2 cellular contexts compared by ENCODE assay signal in the genomic region with DNA sequence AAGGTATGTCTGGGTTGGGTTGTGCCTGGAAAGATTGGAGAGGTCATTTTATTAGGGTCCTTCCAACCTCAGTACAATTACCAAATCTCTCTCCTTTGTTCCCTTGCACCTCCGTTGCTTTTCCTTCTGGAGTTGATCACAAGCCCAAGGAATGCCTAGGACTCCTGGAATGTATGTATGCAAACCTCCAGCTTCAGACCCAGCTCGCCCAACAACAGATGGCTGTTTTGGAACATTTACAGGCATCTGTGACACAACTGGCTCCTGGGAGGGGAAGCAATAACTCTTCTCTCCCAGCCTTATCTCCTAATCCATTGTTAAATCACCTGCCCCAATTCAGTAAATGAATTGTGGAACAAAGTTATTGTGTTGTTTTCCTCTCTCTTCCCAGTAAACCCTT.
TF ChIP-seq lines count a peak whose summit lies in the region.

No MANE protein-coding gene starts in this region.

TF ChIP-seq in GM23338, 12 proteins besides CTCF, POLR2A, EP300 and RAD21:
- TF ChIP-seq EZH2 (IDR thresholded peaks at IDR 0.05; ENCODE audit: low read depth, unreplicated experiment) (no peak), EZH2phosphoT487 (IDR thresholded peaks at IDR 0.05; ENCODE audit: unreplicated experiment) (no peak), JUNB (IDR thresholded peaks at IDR 0.05; ENCODE audit: unreplicated experiment) (no peak), ZNF114 (CRISPR knock-in tag; IDR thresholded peaks at IDR 0.05) (no peak)
- TF ChIP-seq, protein P1, sequence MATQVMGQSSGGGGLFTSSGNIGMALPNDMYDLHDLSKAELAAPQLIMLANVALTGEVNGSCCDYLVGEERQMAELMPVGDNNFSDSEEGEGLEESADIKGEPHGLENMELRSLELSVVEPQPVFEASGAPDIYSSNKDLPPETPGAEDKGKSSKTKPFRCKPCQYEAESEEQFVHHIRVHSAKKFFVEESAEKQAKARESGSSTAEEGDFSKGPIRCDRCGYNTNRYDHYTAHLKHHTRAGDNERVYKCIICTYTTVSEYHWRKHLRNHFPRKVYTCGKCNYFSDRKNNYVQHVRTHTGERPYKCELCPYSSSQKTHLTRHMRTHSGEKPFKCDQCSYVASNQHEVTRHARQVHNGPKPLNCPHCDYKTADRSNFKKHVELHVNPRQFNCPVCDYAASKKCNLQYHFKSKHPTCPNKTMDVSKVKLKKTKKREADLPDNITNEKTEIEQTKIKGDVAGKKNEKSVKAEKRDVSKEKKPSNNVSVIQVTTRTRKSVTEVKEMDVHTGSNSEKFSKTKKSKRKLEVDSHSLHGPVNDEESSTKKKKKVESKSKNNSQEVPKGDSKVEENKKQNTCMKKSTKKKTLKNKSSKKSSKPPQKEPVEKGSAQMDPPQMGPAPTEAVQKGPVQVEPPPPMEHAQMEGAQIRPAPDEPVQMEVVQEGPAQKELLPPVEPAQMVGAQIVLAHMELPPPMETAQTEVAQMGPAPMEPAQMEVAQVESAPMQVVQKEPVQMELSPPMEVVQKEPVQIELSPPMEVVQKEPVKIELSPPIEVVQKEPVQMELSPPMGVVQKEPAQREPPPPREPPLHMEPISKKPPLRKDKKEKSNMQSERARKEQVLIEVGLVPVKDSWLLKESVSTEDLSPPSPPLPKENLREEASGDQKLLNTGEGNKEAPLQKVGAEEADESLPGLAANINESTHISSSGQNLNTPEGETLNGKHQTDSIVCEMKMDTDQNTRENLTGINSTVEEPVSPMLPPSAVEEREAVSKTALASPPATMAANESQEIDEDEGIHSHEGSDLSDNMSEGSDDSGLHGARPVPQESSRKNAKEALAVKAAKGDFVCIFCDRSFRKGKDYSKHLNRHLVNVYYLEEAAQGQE (IDR thresholded peaks at IDR 0.05; ENCODE audit: unreplicated experiment) = no peak
- TF ChIP-seq, protein P2, sequence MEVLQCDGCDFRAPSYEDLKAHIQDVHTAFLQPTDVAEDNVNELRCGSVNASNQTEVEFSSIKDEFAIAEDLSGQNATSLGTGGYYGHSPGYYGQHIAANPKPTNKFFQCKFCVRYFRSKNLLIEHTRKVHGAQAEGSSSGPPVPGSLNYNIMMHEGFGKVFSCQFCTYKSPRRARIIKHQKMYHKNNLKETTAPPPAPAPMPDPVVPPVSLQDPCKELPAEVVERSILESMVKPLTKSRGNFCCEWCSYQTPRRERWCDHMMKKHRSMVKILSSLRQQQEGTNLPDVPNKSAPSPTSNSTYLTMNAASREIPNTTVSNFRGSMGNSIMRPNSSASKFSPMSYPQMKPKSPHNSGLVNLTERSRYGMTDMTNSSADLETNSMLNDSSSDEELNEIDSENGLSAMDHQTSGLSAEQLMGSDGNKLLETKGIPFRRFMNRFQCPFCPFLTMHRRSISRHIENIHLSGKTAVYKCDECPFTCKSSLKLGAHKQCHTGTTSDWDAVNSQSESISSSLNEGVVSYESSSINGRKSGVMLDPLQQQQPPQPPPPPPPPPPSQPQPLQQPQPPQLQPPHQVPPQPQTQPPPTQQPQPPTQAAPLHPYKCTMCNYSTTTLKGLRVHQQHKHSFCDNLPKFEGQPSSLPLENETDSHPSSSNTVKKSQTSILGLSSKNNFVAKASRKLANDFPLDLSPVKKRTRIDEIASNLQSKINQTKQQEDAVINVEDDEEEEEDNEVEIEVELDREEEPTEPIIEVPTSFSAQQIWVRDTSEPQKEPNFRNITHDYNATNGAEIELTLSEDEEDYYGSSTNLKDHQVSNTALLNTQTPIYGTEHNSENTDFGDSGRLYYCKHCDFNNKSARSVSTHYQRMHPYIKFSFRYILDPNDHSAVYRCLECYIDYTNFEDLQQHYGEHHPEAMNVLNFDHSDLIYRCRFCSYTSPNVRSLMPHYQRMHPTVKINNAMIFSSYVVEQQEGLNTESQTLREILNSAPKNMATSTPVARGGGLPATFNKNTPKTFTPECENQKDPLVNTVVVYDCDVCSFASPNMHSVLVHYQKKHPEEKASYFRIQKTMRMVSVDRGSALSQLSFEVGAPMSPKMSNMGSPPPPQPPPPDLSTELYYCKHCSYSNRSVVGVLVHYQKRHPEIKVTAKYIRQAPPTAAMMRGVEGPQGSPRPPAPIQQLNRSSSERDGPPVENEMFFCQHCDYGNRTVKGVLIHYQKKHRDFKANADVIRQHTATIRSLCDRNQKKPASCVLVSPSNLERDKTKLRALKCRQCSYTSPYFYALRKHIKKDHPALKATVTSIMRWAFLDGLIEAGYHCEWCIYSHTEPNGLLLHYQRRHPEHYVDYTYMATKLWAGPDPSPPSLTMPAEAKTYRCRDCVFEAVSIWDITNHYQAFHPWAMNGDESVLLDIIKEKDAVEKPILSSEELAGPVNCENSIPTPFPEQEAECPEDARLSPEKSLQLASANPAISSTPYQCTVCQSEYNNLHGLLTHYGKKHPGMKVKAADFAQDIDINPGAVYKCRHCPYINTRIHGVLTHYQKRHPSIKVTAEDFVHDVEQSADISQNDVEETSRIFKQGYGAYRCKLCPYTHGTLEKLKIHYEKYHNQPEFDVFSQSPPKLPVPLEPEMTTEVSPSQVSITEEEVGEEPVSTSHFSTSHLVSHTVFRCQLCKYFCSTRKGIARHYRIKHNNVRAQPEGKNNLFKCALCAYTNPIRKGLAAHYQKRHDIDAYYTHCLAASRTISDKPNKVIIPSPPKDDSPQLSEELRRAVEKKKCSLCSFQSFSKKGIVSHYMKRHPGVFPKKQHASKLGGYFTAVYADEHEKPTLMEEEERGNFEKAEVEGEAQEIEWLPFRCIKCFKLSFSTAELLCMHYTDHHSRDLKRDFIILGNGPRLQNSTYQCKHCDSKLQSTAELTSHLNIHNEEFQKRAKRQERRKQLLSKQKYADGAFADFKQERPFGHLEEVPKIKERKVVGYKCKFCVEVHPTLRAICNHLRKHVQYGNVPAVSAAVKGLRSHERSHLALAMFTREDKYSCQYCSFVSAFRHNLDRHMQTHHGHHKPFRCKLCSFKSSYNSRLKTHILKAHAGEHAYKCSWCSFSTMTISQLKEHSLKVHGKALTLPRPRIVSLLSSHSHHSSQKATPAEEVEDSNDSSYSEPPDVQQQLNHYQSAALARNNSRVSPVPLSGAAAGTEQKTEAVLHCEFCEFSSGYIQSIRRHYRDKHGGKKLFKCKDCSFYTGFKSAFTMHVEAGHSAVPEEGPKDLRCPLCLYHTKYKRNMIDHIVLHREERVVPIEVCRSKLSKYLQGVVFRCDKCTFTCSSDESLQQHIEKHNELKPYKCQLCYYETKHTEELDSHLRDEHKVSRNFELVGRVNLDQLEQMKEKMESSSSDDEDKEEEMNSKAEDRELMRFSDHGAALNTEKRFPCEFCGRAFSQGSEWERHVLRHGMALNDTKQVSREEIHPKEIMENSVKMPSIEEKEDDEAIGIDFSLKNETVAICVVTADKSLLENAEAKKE (CRISPR knock-in tag; IDR thresholded peaks at IDR 0.05) = no peak

TF ChIP-seq in HepG2, 621 proteins besides CTCF, POLR2A, EP300 and RAD21:
- TF ChIP-seq SRSF4 (IDR thresholded peaks at IDR 0.05; ENCODE audit: low read depth, low read length, poor library complexity, severe bottlenecking) (no peak), WIZ (CRISPR knock-in tag; IDR thresholded peaks at IDR 0.05) (no peak), SALL1 (CRISPR knock-in tag; IDR thresholded peaks at IDR 0.05) (no peak), ZBTB1 (CRISPR knock-in tag; IDR thresholded peaks at IDR 0.05; ENCODE audit: borderline replicate concordance) (no peak), ZNF468 (CRISPR knock-in tag; IDR thresholded peaks at IDR 0.05) (no peak)
- TF ChIP-seq, protein P3, sequence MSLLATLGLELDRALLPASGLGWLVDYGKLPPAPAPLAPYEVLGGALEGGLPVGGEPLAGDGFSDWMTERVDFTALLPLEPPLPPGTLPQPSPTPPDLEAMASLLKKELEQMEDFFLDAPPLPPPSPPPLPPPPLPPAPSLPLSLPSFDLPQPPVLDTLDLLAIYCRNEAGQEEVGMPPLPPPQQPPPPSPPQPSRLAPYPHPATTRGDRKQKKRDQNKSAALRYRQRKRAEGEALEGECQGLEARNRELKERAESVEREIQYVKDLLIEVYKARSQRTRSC (CRISPR knock-in tag; IDR thresholded peaks at IDR 0.05; ENCODE audit: low read depth) = no peak
